Comparison of ENCODE assay signal across 1 cellular context in the genomic region with DNA sequence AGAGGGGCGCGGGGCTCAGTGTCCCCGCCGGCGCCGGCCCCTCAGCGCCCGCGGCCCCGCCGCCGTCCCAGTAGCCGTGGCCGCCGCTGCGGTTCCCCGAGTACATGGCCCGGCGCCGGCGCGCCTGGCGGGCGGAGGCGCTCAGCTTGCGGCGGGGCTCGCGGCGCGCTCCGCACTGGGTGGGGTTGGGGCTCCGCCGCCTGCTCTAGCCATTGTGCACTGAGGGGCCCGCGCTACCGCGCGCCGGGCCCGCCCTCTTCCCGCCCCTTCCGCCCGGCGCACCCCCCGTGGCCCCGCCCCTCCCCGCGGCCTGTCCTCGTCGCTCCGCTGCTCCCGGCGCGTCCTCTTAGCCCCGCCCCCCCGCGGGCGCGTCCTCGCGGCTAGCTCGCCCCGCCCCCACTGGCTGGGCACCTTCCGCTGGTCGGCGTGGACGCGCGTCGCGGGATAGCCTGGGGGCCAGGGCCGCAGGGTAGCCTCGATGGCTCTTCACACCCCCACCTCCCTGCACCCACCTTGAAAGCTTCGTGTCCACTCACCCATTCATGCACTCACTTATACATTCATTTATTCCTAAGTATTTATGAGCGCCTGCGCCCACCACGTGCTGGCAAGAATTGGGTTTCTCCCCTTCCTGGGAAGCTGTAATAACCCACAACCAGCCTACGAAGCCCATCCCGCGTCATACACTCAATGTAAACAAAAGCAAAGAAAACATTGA.
TF ChIP-seq lines count a peak whose summit lies in the region.

A gene with protein sequence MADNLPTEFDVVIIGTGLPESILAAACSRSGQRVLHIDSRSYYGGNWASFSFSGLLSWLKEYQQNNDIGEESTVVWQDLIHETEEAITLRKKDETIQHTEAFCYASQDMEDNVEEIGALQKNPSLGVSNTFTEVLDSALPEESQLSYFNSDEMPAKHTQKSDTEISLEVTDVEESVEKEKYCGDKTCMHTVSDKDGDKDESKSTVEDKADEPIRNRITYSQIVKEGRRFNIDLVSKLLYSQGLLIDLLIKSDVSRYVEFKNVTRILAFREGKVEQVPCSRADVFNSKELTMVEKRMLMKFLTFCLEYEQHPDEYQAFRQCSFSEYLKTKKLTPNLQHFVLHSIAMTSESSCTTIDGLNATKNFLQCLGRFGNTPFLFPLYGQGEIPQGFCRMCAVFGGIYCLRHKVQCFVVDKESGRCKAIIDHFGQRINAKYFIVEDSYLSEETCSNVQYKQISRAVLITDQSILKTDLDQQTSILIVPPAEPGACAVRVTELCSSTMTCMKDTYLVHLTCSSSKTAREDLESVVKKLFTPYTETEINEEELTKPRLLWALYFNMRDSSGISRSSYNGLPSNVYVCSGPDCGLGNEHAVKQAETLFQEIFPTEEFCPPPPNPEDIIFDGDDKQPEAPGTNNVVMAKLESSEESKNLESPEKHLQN (minus strand): TSS at position 221 of the 718 bp plus-strand sequence. CDS start 4,603 bp downstream, outside the sequence.
Gene OPN3, minus strand, starts transcription at position 221 of the 718 bp plus-strand sequence. Its CDS starts 115 bp downstream, at position 106.

TF ChIP-seq in GM12878, 131 proteins besides CTCF, POLR2A, EP300 and RAD21 (continued from another document):
- TF ChIP-seq, protein P1, sequence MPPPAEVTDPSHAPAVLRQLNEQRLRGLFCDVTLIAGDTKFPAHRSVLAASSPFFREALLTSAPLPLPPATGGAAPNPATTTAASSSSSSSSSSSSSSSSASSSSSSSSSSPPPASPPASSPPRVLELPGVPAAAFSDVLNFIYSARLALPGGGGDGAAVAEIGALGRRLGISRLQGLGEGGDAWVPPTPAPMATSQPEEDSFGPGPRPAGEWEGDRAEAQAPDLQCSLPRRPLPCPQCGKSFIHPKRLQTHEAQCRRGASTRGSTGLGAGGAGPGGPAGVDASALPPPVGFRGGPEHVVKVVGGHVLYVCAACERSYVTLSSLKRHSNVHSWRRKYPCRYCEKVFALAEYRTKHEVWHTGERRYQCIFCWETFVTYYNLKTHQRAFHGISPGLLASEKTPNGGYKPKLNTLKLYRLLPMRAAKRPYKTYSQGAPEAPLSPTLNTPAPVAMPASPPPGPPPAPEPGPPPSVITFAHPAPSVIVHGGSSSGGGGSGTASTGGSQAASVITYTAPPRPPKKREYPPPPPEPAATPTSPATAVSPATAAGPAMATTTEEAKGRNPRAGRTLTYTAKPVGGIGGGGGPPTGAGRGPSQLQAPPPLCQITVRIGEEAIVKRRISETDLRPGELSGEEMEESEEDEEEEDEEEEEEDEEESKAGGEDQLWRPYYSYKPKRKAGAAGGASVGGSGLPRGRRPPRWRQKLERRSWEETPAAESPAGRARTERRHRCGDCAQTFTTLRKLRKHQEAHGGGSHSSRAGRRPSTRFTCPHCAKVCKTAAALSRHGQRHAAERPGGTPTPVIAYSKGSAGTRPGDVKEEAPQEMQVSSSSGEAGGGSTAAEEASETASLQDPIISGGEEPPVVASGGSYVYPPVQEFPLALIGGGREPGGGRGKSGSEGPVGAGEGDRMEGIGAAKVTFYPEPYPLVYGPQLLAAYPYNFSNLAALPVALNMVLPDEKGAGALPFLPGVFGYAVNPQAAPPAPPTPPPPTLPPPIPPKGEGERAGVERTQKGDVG (CRISPR knock-in tag; IDR thresholded peaks at IDR 0.05), result no peak
- TF ChIP-seq RCOR1 (conservative IDR thresholded peaks at IDR 0.05; ENCODE audit: low read depth, low read length) (no peak), ETV6 (conservative IDR thresholded peaks at IDR 0.05 in 1 of 2, IDR thresholded peaks at IDR 0.05 in 1 of 2; ENCODE audit: borderline replicate concordance in 1 of 2, low read depth in 1 of 2) (no peak), PML (IDR thresholded peaks at IDR 0.05; ENCODE audit: low read length) (peak; percentile 40; the same call in 1 of the 2 replicates), POU2F2 (IDR thresholded peaks at IDR 0.05; ENCODE audit: borderline replicate concordance, low read depth, low read length) (no peak), TARDBP (IDR thresholded peaks at IDR 0.05; ENCODE audit: borderline replicate concordance) (no peak), ZNF217 (IDR thresholded peaks at IDR 0.05) (no peak), MTA3 (IDR thresholded peaks at IDR 0.05; ENCODE audit: borderline replicate concordance, low read length) (no peak), ASH2L (IDR thresholded peaks at IDR 0.05; ENCODE audit: borderline replicate concordance, low read depth) (no peak), PAX5 (IDR thresholded peaks at IDR 0.05; ENCODE audit: borderline replicate concordance, low read depth, low read length) (0 out of 2 replicates have a peak, but pooled peaks have one; percentile 37), MEF2B (IDR thresholded peaks at IDR 0.05; ENCODE audit: partially characterized antibody, poor library complexity, severe bottlenecking) (no peak), IKZF1 (conservative IDR thresholded peaks at IDR 0.05) (peak; percentile 65), YY1 (IDR thresholded peaks at IDR 0.05; ENCODE audit: low read depth, low read length) (peak; percentile 79)
- TF ChIP-seq, protein P2, sequence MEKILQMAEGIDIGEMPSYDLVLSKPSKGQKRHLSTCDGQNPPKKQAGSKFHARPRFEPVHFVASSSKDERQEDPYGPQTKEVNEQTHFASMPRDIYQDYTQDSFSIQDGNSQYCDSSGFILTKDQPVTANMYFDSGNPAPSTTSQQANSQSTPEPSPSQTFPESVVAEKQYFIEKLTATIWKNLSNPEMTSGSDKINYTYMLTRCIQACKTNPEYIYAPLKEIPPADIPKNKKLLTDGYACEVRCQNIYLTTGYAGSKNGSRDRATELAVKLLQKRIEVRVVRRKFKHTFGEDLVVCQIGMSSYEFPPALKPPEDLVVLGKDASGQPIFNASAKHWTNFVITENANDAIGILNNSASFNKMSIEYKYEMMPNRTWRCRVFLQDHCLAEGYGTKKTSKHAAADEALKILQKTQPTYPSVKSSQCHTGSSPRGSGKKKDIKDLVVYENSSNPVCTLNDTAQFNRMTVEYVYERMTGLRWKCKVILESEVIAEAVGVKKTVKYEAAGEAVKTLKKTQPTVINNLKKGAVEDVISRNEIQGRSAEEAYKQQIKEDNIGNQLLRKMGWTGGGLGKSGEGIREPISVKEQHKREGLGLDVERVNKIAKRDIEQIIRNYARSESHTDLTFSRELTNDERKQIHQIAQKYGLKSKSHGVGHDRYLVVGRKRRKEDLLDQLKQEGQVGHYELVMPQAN (conservative IDR thresholded peaks at IDR 0.05), result peak; percentile 62; the same call in 1 of the 2 replicates
